Comparison of ENCODE assay signal across 21 cellular contexts in the genomic region with DNA sequence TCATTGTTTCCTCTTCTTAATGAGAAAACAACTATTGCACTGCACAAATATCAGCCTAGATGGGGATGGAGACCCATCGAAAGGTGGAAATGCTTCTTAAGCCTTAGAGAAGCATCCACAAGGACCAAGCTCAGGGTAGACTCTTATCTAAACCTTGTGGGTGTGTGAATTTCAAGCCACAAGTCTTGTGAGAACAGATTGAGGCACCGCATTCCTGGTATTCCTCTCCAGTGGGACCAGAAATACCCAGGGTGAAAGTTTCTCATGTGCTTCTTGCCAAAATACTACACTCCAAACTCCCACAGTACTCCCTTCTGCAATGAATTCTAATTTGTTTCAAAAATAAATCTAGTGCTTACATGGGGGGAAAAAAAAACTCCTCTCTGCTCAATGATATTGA.
DNase-seq lines count a peak whose midpoint lies in the region; TF ChIP-seq lines count a peak whose summit lies in the region.
"Had no signal": no experiment of that assay in that cellular context is flagged by ENCODE, and none has a peak within 500 bp of the region (broad histone marks: within the 10 kb centered on the region; RNA-seq: fewer than 3 reads in every experiment).

No MANE protein-coding gene starts in this region.

- peak; percentile 34 for DNase-seq in DMS 273 (lab: John Stamatoyannopoulos, UW; ENCODE audit: unreplicated experiment)
- DNase-seq in DMS 273 treated with DMSO at 0.1 percent for 48 hours (lab: John Stamatoyannopoulos, UW) = no peak
- peak; percentile 76 for DNase-seq in choroid plexus epithelial cell (ENCODE audit: low read depth)
- peak; percentile 26 for DNase-seq in myocyte (ENCODE audit: low read depth)
- DNase-seq in cerebellar cortex (ENCODE audit: low spot score) = no peak
- no peak for DNase-seq in activated T-cell treated with anti-CD3 and anti-CD28 coated beads, Interleukin-2, amount 50 U/mL, for 1 hour
- DNase-seq in NCI-H345 treated with DMSO at 0.1 percent for 48 hours (lab: John Stamatoyannopoulos, UW; ENCODE audit: unreplicated experiment) = no peak
- DNase-seq in activated CD8-positive, alpha-beta memory T cell treated with anti-CD3 and anti-CD28 coated beads, Interleukin-2, amount 50 U/mL, for 48 hours = no peak
- DNase-seq: activated CD4-positive, alpha-beta T cell treated with anti-CD3 and anti-CD28 coated beads, Interleukin-2, amount 50 U/mL, for 1 hour; activated naive CD8-positive, alpha-beta T cell treated with anti-CD3 and anti-CD28 coated beads, Interleukin-2, amount 10 ng/mL, durations not matched to agents 7 days and 5 days; heart left ventricle; midbrain; MV-4-11; NCI-H1694; nephron progenitor cell; RPMI8226; stimulated activated CD4-positive, alpha-beta T cell treated with anti-CD3 and anti-CD28 coated beads, Interleukin-1b, Interleukin-23, amount 100 ng/mL, for 48 hours; stimulated activated naive B cell treated with anti-CD40 and anti-IgM and Interleukin-4, amounts not matched to agents 10 μg/mL and 1 μg/mL and 100 μg/mL, for 72 hours; testis; WERI-Rb-1 had no signal

- peak; percentile 32 for TF ChIP-seq CTCF in choroid plexus epithelial cell (conservative IDR thresholded peaks at IDR 0.05; ENCODE audit: low read depth, low read length)

- no peak overlapping the region for H3K4me3 ChIP-seq in choroid plexus epithelial cell (ENCODE audit: low read depth, low read length)
- H3K4me3 ChIP-seq: heart left ventricle, prostate gland, testis had no signal

Comparison
In these comparisons a context has a peak if more than half of its experiments do, and no peak if none do; other contexts are left out.
1. DNase-seq: peak in DMS 273 (single experiment), choroid plexus epithelial cell (single experiment) and myocyte (single experiment); none in DMS 273 treated with DMSO at 0.1 percent for 48 hours (single experiment), cerebellar cortex (single experiment), activated T-cell treated with anti-CD3 and anti-CD28 coated beads, Interleukin-2, amount 50 U/mL, for 1 hour (single experiment), NCI-H345 treated with DMSO at 0.1 percent for 48 hours (single experiment) and activated CD8-positive, alpha-beta memory T cell treated with anti-CD3 and anti-CD28 coated beads, Interleukin-2, amount 50 U/mL, for 48 hours (single experiment).